8 cellular contexts compared by ENCODE assay signal in genomic region chr9:121074370-121075250, GRCh38. TPM values are rescaled to one million over a fixed set of nuclear protein-coding genes. Genes with fewer than 3 reads are reported as not detected.
DNase-seq lines count a peak whose midpoint lies in the region; ATAC-seq and TF ChIP-seq lines count a peak whose summit lies in the region.

CNTRL (plus strand) TSS chr9:121074955; CDS start chr9:121088327, 13,372 bp downstream.

- H3K9me3 ChIP-seq in testis = no peaks in the 10 kb centered on the region

- H3K9me3 Mint-ChIP-seq in activated naive CD4-positive, alpha-beta T cell treated with anti-CD3 and anti-CD28 coated beads, Interleukin-2, amount 50 U/mL, for 72 hours = peaks cover 0 to 4% of the 10 kb centered on the region in 2 donors
- H3K9me3 Mint-ChIP-seq in osteocyte (ENCODE audit: unreplicated experiment) = no peaks in the 10 kb centered on the region

- H3K36me3 ChIP-seq in testis (ENCODE audit: low read depth, missing control alignments) = no peaks in the 10 kb centered on the region

- intact Hi-C loops in testis (cut with DNase I; ENCODE audit: low total_unique reads) = no loop called here

- TF ChIP-seq POLR2A in GM10847 (IDR thresholded peaks at IDR 0.05; ENCODE audit: extremely low read depth, insufficient read length) (peak; percentile 72), testis (IDR thresholded peaks at IDR 0.05) (no peak)

- TF ChIP-seq CTCF in osteocyte (IDR thresholded peaks at IDR 0.05) (no peak), testis (IDR thresholded peaks at IDR 0.05) (no peak)

- peak; percentile 70 for ATAC-seq in HG02678 (IDR thresholded peaks at IDR 0.05; ENCODE audit: unreplicated experiment)
- ATAC-seq in activated naive CD4-positive, alpha-beta T cell treated with anti-CD3 and anti-CD28 coated beads, Interleukin-2, amount 50 U/mL, for 72 hours = peak; percentile 88 to 95

- H3K36me3 Mint-ChIP-seq in activated naive CD4-positive, alpha-beta T cell treated with anti-CD3 and anti-CD28 coated beads, Interleukin-2, amount 50 U/mL, for 72 hours = peaks cover 7 to 24% of the 10 kb centered on the region in 2 donors
- no peaks in the 10 kb centered on the region for H3K36me3 Mint-ChIP-seq in osteocyte (ENCODE audit: unreplicated experiment)

- peak within 1 kb of the TSS; percentile 96 for H3K4me3 Mint-ChIP-seq in osteocyte (ENCODE audit: unreplicated experiment)

- H3K27me3 Mint-ChIP-seq in osteocyte (ENCODE audit: unreplicated experiment) = no peaks in the 10 kb centered on the region

- WGBS in testis, 2 donors = 0% methylated on average over 31 to 70 of the region's 85 CpGs

- peak within 1 kb of the TSS; percentile 99 for H3K27ac Mint-ChIP-seq in activated naive CD4-positive, alpha-beta T cell treated with anti-CD3 and anti-CD28 coated beads, Interleukin-2, amount 50 U/mL, for 72 hours
- H3K27ac Mint-ChIP-seq in osteocyte (ENCODE audit: unreplicated experiment) = peak within 1 kb of the TSS; percentile 96

- peaks cover 22% of the 10 kb centered on the region for H3K4me1 Mint-ChIP-seq in osteocyte (ENCODE audit: unreplicated experiment)

- peaks cover 5% of the 10 kb centered on the region for H3K4me1 ChIP-seq in testis

- peak within 1 kb of the TSS; percentile 75 to 90 for H3K4me3 ChIP-seq in testis

- H3K27me3 ChIP-seq in testis = no peaks in the 10 kb centered on the region

- DNase-seq in NCI-H128 (lab: John Stamatoyannopoulos, UW; ENCODE audit: unreplicated experiment) (peak; percentile 89), SKM-1 treated with dmso at 0.1 percent for 144 hours (lab: John Stamatoyannopoulos, UW; ENCODE audit: unreplicated experiment) (peak; percentile 88), glomerular visceral epithelial cell (ENCODE audit: extremely low spot score) (peak; percentile 90), osteocyte (ENCODE audit: extremely low spot score, unreplicated experiment) (peak; percentile 95), testis (peak; percentile 95)
- DNase-seq in activated naive CD4-positive, alpha-beta T cell treated with anti-CD3 and anti-CD28 coated beads, Interleukin-2, amount 50 U/mL, for 72 hours (ENCODE audit: low spot score in 2 of 2) = peak; percentile 92 to 94

- H3K27ac ChIP-seq in testis = peak within 1 kb of the TSS; percentile 91 to 94

RNA-seq across cellular contexts. Expression of gene CNTRL, which starts in this region (rescaled TPM):
- 10 to 100 TPM; 68.5 to 88.1 TPM for total RNA-seq in activated naive CD4-positive, alpha-beta T cell treated with anti-CD3 and anti-CD28 coated beads, Interleukin-2, amount 50 U/mL, for 72 hours
- total RNA-seq in osteocyte (7.5 and 10.4 TPM in 2 replicates), testis (10 to 100 TPM; 57.7 to 94.7 TPM)
- 42.4 TPM for polyA plus RNA-seq in testis (ENCODE audit: insufficient read depth, low read depth, low replicate concordance)

Comparison
In these comparisons a context has a peak if more than half of its experiments do, and no peak if none do; other contexts are left out.
1. Peak in every context shown above with its lines: DNase-seq, ATAC-seq, H3K4me3 ChIP-seq and H3K27ac ChIP-seq.